ENCODE assay signal across 8 cellular contexts in genomic region chr10:69125554-69125953, GRCh38. TPM values are rescaled to one million over a fixed set of nuclear protein-coding genes. Genes with fewer than 3 reads are reported as not detected.
DNase-seq lines count a peak whose midpoint lies in the region; ATAC-seq and TF ChIP-seq lines count a peak whose summit lies in the region.

No MANE protein-coding gene starts in this region.

- H3K27me3 ChIP-seq in CD4-positive, CD25-positive, alpha-beta regulatory T cell (ENCODE audit: control insufficient read depth, insufficient read depth, low read length): no peaks in the 10 kb centered on the region
- H3K27me3 ChIP-seq in MG63: no peaks in the 10 kb centered on the region
- H3K27me3 ChIP-seq in colonic mucosa: no peaks in the 10 kb centered on the region

- no peaks in the 10 kb centered on the region for H3K36me3 ChIP-seq in CD4-positive, CD25-positive, alpha-beta regulatory T cell (ENCODE audit: control insufficient read depth, insufficient read depth, low read length)
- H3K36me3 ChIP-seq in MG63 (no peaks in the 10 kb centered on the region), colonic mucosa (no peaks in the 10 kb centered on the region)

- no peaks in the 10 kb centered on the region for H3K9me3 ChIP-seq in CD4-positive, CD25-positive, alpha-beta regulatory T cell (ENCODE audit: control insufficient read depth in 2 of 2, low read length in 2 of 2)
- H3K9me3 ChIP-seq in MG63 (no peaks in the 10 kb centered on the region), colonic mucosa (no peaks in the 10 kb centered on the region)

- peaks cover 44% of the 10 kb centered on the region for H3K4me1 ChIP-seq in CD4-positive, CD25-positive, alpha-beta regulatory T cell (ENCODE audit: control insufficient read depth, insufficient read depth, low read length, poor library complexity, severe bottlenecking)
- H3K4me1 ChIP-seq in colonic mucosa: no peaks in the 10 kb centered on the region

- peaks cover 22 to 48% (median 33%) of the 10 kb centered on the region in 4 donors for H3K4me1 Mint-ChIP-seq in CD4-positive, CD25-positive, alpha-beta regulatory T cell
- H3K4me1 Mint-ChIP-seq in naive thymus-derived CD8-positive, alpha-beta T cell: peaks cover 12 to 48% (median 36%) of the 10 kb centered on the region in 4 donors
- H3K4me1 Mint-ChIP-seq in stimulated activated naive B cell treated with anti-CD40 and anti-IgM and Interleukin-4, amounts not matched to agents 10 μg/mL and 1 μg/mL and 100 μg/mL, for 72 hours: peaks cover 14 to 15% of the 10 kb centered on the region in 2 donors

- H3K36me3 Mint-ChIP-seq in CD4-positive, CD25-positive, alpha-beta regulatory T cell: no peaks in the 10 kb centered on the region
- no peaks in the 10 kb centered on the region for H3K36me3 Mint-ChIP-seq in naive thymus-derived CD8-positive, alpha-beta T cell
- peaks cover 0 to 3% of the 10 kb centered on the region in 2 donors for H3K36me3 Mint-ChIP-seq in stimulated activated naive B cell treated with anti-CD40 and anti-IgM and Interleukin-4, amounts not matched to agents 10 μg/mL and 1 μg/mL and 100 μg/mL, for 72 hours

- peak overlapping the region; percentile 96 for H3K27ac ChIP-seq in CD4-positive, CD25-positive, alpha-beta regulatory T cell (ENCODE audit: insufficient read depth, low read length, poor library complexity, severe bottlenecking)
- H3K27ac ChIP-seq in colonic mucosa: no peak overlapping the region

- peak overlapping the region; percentile 90 to 96 (median 94) for H3K4me3 Mint-ChIP-seq in CD4-positive, CD25-positive, alpha-beta regulatory T cell
- peak overlapping the region in 9 of 10 donors; percentile 89 to 97 (median 94) for H3K4me3 Mint-ChIP-seq in naive thymus-derived CD8-positive, alpha-beta T cell
- peak overlapping the region in 1 of 2 donors; percentile 98 for H3K4me3 Mint-ChIP-seq in stimulated activated naive B cell treated with anti-CD40 and anti-IgM and Interleukin-4, amounts not matched to agents 10 μg/mL and 1 μg/mL and 100 μg/mL, for 72 hours

- no peak for ATAC-seq in CD4-positive, CD25-positive, alpha-beta regulatory T cell (ENCODE audit: low read depth in 2 of 2)
- no peak for ATAC-seq in naive thymus-derived CD8-positive, alpha-beta T cell
- no peak for ATAC-seq in stimulated activated naive B cell treated with anti-CD40 and anti-IgM and Interleukin-4, amounts not matched to agents 10 μg/mL and 1 μg/mL and 100 μg/mL, for 72 hours (replicated peaks)

- no peaks in the 10 kb centered on the region for H3K9me3 Mint-ChIP-seq in CD4-positive, CD25-positive, alpha-beta regulatory T cell
- no peaks in the 10 kb centered on the region for H3K9me3 Mint-ChIP-seq in naive thymus-derived CD8-positive, alpha-beta T cell
- no peaks in the 10 kb centered on the region for H3K9me3 Mint-ChIP-seq in stimulated activated naive B cell treated with anti-CD40 and anti-IgM and Interleukin-4, amounts not matched to agents 10 μg/mL and 1 μg/mL and 100 μg/mL, for 72 hours

- TF ChIP-seq CTCF in colonic mucosa (IDR thresholded peaks at IDR 0.05): no peak

- POLR2A ChIA-PET in naive thymus-derived CD8-positive, alpha-beta T cell (lab: Charles Lee): interaction anchor here (0.7 kb wide), 1 partner anchor 54 kb away, joined by 3 read pairs; the partner anchor contains the start of gene SUPV3L1
- POLR2A ChIA-PET in HEK293T (lab: Yijun Ruan, JAX): interaction anchor here (0.7 to 1.3 kb wide), 2 partner anchors 136 to 170 kb away, joined by 3 to 5 read pairs; partner anchors contain the start of gene DDX21

- H3K9ac ChIP-seq in colonic mucosa (ENCODE audit: low read depth in 2 of 2, low read length in 2 of 2): no peak overlapping the region

- H3K27ac Mint-ChIP-seq in CD4-positive, CD25-positive, alpha-beta regulatory T cell: peak overlapping the region in 1 of 3 donors; percentile 95
- H3K27ac Mint-ChIP-seq in naive thymus-derived CD8-positive, alpha-beta T cell: peak overlapping the region in 2 of 10 donors; percentile 91 to 95
- no peak overlapping the region for H3K27ac Mint-ChIP-seq in stimulated activated naive B cell treated with anti-CD40 and anti-IgM and Interleukin-4, amounts not matched to agents 10 μg/mL and 1 μg/mL and 100 μg/mL, for 72 hours

- no peak for DNase-seq in CD4-positive, CD25-positive, alpha-beta regulatory T cell
- DNase-seq in MG63 (no peak), colonic mucosa (no peak), NCI-H226 (no peak), 8988T (no peak), HEK293T (ENCODE audit: extremely low spot score) (no peak)
- no peak for DNase-seq in naive thymus-derived CD8-positive, alpha-beta T cell
- DNase-seq in stimulated activated naive B cell treated with anti-CD40 and anti-IgM and Interleukin-4, amounts not matched to agents 10 μg/mL and 1 μg/mL and 100 μg/mL, for 72 hours: no peak

- H3K4me3 ChIP-seq in CD4-positive, CD25-positive, alpha-beta regulatory T cell (ENCODE audit: low read depth, low read length): peak overlapping the region; percentile 95
- H3K4me3 ChIP-seq in MG63 (peak overlapping the region; percentile 89), colonic mucosa (peak overlapping the region; percentile 89)

- H3K27me3 Mint-ChIP-seq in CD4-positive, CD25-positive, alpha-beta regulatory T cell: peaks cover 7% of the 10 kb centered on the region
- no peaks in the 10 kb centered on the region for H3K27me3 Mint-ChIP-seq in naive thymus-derived CD8-positive, alpha-beta T cell
- H3K27me3 Mint-ChIP-seq in stimulated activated naive B cell treated with anti-CD40 and anti-IgM and Interleukin-4, amounts not matched to agents 10 μg/mL and 1 μg/mL and 100 μg/mL, for 72 hours: no peaks in the 10 kb centered on the region

- CTCF ChIA-PET in HEK293T (lab: Yijun Ruan, JAX): interaction anchor here (0.7 kb wide), 2 partner anchors 16 to 24 kb away, joined by 3 read pairs; no protein-coding TSS in a partner anchor

- intact Hi-C loops in colonic mucosa (cut with DNase I): no loop called here

TF ChIP-seq in HEK293T, 16 proteins besides CTCF, POLR2A, EP300 and RAD21:
- TF ChIP-seq FOXA1 (IDR thresholded peaks at IDR 0.05): no peak

RNA-seq across cellular contexts. Expression of gene VPS26A, which starts 1.6 kb away (rescaled TPM):
- 45.7 TPM for total RNA-seq in CD4-positive, CD25-positive, alpha-beta regulatory T cell
- polyA plus RNA-seq in CD4-positive, CD25-positive, alpha-beta regulatory T cell: 10 to 100 TPM; 40.3 to 55.5 (median 43.0) TPM
- total RNA-seq in MG63 (2014; rRNA removed; shearing (Covaris generic); ENCODE audit: low replicate concordance): 19.0 and 22.3 TPM in 2 replicates
- total RNA-seq in colonic mucosa: 10 to 100 TPM; 61.4 to 62.7 TPM
- total RNA-seq in naive thymus-derived CD8-positive, alpha-beta T cell: 10 to 100 TPM; 30.7 to 33.4 TPM
- 10 to 100 TPM; 24.1 to 27.4 (median 24.9) TPM for polyA plus RNA-seq in naive thymus-derived CD8-positive, alpha-beta T cell

RNA-seq across cellular contexts. Expression of gene SRGN, which starts 37.7 kb away (rescaled TPM):
- total RNA-seq in CD4-positive, CD25-positive, alpha-beta regulatory T cell: 580 TPM
- 100 to 1,000 TPM; 254 to 402 (median 306) TPM for polyA plus RNA-seq in CD4-positive, CD25-positive, alpha-beta regulatory T cell
- 10.2 and 19.6 TPM in 2 replicates for total RNA-seq in MG63 (2014; rRNA removed; shearing (Covaris generic); ENCODE audit: low replicate concordance)
- total RNA-seq in colonic mucosa: 10 to 100 TPM; 14.3 to 57.8 TPM
- 10 to 100 TPM; 70.7 to 74.4 TPM for total RNA-seq in naive thymus-derived CD8-positive, alpha-beta T cell
- 100 to 1,000 TPM in 2 of 3 donors, 10 to 100 TPM in 1; 80.3 to 301 (median 110) TPM for polyA plus RNA-seq in naive thymus-derived CD8-positive, alpha-beta T cell

RNA-seq across cellular contexts. Expression of gene SUPV3L1, which starts 54.5 kb away (rescaled TPM):
- total RNA-seq in CD4-positive, CD25-positive, alpha-beta regulatory T cell: 51.1 TPM
- polyA plus RNA-seq in CD4-positive, CD25-positive, alpha-beta regulatory T cell: 10 to 100 TPM in 3 of 4 donors, 1 to 10 TPM in 1; 9.8 to 27.2 (median 14.9) TPM
- 21.2 and 23.3 TPM in 2 replicates for total RNA-seq in MG63 (2014; rRNA removed; shearing (Covaris generic); ENCODE audit: low replicate concordance)
- total RNA-seq in colonic mucosa: 10 to 100 TPM; 26.8 to 35.3 TPM
- total RNA-seq in naive thymus-derived CD8-positive, alpha-beta T cell: 10 to 100 TPM; 39.5 to 40.3 TPM
- polyA plus RNA-seq in naive thymus-derived CD8-positive, alpha-beta T cell: 10 to 100 TPM; 10.8 to 17.8 (median 13.5) TPM
